ENCODE assay signal across 7 cellular contexts in the genomic region with DNA sequence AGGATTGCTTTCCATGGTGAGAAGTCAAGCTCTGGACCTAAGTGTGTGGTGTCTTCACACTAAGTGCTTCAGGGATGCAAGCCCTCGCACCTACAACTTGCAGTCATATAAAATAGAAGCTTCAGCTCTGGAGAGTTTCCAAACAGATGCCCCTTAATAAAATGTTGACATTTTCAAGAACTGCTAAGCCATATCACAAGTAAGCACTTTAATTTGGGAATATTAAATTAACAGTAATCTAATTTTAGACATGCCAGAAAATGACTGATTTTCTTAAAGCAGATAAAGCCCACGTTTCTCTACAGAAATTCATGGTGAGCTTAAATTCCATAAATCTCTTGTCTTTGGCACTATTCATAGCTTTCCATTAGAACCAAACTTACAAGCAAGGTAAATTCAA.
"Had no signal": no experiment of that assay in that cellular context is flagged by ENCODE, and none has a peak within 500 bp of the region (broad histone marks: within the 10 kb centered on the region; RNA-seq: fewer than 3 reads in every experiment).

No MANE protein-coding gene starts in this region.

- DNase-seq: H9, HCEC 1CT, KBM-7 had no signal

- H3K4me2 ChIP-seq: GM23338 had no signal

- ATAC-seq: GM23338, HepG2 had no signal

- H3K4me1 Mint-ChIP-seq: GM23338, H9, IgD-negative memory B cell had no signal

- H3K36me3 Mint-ChIP-seq: IgD-negative memory B cell had no signal

- H3K9me3 Mint-ChIP-seq: GM23338, H9 had no signal

- H3K4me3 Mint-ChIP-seq: GM23338, H9, IgD-negative memory B cell had no signal

- H3K27ac ChIP-seq: HL-60 had no signal

- H3K27ac Mint-ChIP-seq: GM23338, H9, IgD-negative memory B cell had no signal

- H3K27me3 Mint-ChIP-seq: IgD-negative memory B cell had no signal

- H2AFZ ChIP-seq: GM23338 had no signal

- H3K4me3 ChIP-seq: GM23338 had no signal
